In genomic region chr10:11057448-11057847, GRCh38 we compare ENCODE assay signal across 1 cellular context.
TF ChIP-seq lines count a peak whose summit lies in the region.

No MANE protein-coding gene starts in this region.

TF ChIP-seq in H1, 55 proteins besides CTCF, POLR2A, EP300 and RAD21 (continued from another document):
- TF ChIP-seq CHD1 (IDR thresholded peaks at IDR 0.05; ENCODE audit: low read depth, low read length) (no peak), GABPA (IDR thresholded peaks at IDR 0.05; ENCODE audit: borderline replicate concordance, insufficient read depth, low read length) (no peak), CHD7 (IDR thresholded peaks at IDR 0.05; ENCODE audit: insufficient replicate concordance, low read length) (no peak), TAF7 (optimal IDR thresholded peaks at IDR 0.05; ENCODE audit: borderline replicate concordance, low read depth, low read length) (no peak), BCL11A (IDR thresholded peaks at IDR 0.05; ENCODE audit: low read depth in 2 of 2, low read length in 2 of 2) (no peak)
